23 cellular contexts compared by ENCODE assay signal in genomic region chr10:129913021-129913695, GRCh38. TPM values are rescaled to one million over a fixed set of nuclear protein-coding genes. Genes with fewer than 3 reads are reported as not detected.
A peak's percentile ranks its signal among the peaks of the same experiment; 100 is the strongest.
DNase-seq lines count a peak whose midpoint lies in the region; TF ChIP-seq lines count a peak whose summit lies in the region.
"Had no signal": no experiment of that assay in that cellular context is flagged by ENCODE, and none has a peak within 500 bp of the region (broad histone marks: within the 10 kb centered on the region; RNA-seq: fewer than 3 reads in every experiment).

No MANE protein-coding gene starts in this region.

- 65 to 81% methylated on average over 12 to 15 of the region's 15 CpGs for WGBS in endodermal cell (ENCODE audit: insufficient coverage in 1 of 2, insufficient read length in 1 of 2), 2 experiments

- CTCF ChIA-PET in HEK293 (lab: Yijun Ruan, JAX), result no interaction called here

- H3K36me3 Mint-ChIP-seq in mesothelial cell of epicardium (no peaks in the 10 kb centered on the region), endodermal cell (ENCODE audit: low read depth) (no peaks in the 10 kb centered on the region)

- H3K27me3 ChIP-seq in adipocyte (replicated peaks; ENCODE audit: control insufficient read depth, insufficient read depth, low read length) (no peaks in the 10 kb centered on the region), endodermal cell (ENCODE audit: control insufficient read depth, insufficient read depth, low read length, poor library complexity, severe bottlenecking) (no peaks in the 10 kb centered on the region)
- H3K27me3 ChIP-seq: BE2C had no signal

- H3K36me3 ChIP-seq in HEK293 (ENCODE audit: control insufficient read depth in 2 of 2, insufficient read depth in 1 of 2, low read length in 2 of 2) (no peaks in the 10 kb centered on the region), adipocyte (ENCODE audit: control insufficient read depth, insufficient read depth, low read length, severe bottlenecking) (no peaks in the 10 kb centered on the region), endodermal cell (ENCODE audit: control insufficient read depth, insufficient read depth, low read length) (no peaks in the 10 kb centered on the region)
- H3K36me3 ChIP-seq: BE2C had no signal

- no peak for TF ChIP-seq CTCF in HEK293 (tag by site-specific recombination; IDR thresholded peaks at IDR 0.05)
- no peak for TF ChIP-seq CTCF in mesothelial cell of epicardium (IDR thresholded peaks at IDR 0.05; ENCODE audit: unreplicated experiment)
- TF ChIP-seq CTCF in endodermal cell (conservative IDR thresholded peaks at IDR 0.05), result no peak

- H3K27ac ChIP-seq in HEK293 (ENCODE audit: extremely low read depth, low read depth, low read length), result peak overlapping the region; percentile 38; the same call in 1 of the 2 replicates
- H3K27ac ChIP-seq in endodermal cell (ENCODE audit: low read depth, low read length), result no peak overlapping the region
- H3K27ac ChIP-seq: A549, HL-60 had no signal

- no peak overlapping the region for H3K4me3 ChIP-seq in HEK293 (ENCODE audit: low read depth, low read length)
- H3K4me3 ChIP-seq in adipocyte (ENCODE audit: low read length), result no peak overlapping the region
- no peak overlapping the region for H3K4me3 ChIP-seq in endodermal cell (ENCODE audit: low read length)
- H3K4me3 ChIP-seq: A549, K562 had no signal

- intact Hi-C loops in posterior vena cava (cut with DNase I), result no loop called here

- H3K9me3 ChIP-seq in HEK293 (ENCODE audit: control insufficient read depth, insufficient read depth, low read depth, low read length) (no peaks in the 10 kb centered on the region), adipocyte (ENCODE audit: control insufficient read depth, low read length) (no peaks in the 10 kb centered on the region), endodermal cell (ENCODE audit: control insufficient read depth, low read length) (no peaks in the 10 kb centered on the region)
- H3K9me3 ChIP-seq: A549, BE2C had no signal

- H3K27me3 Mint-ChIP-seq in mesothelial cell of epicardium (ENCODE audit: low read depth) (peaks cover 4% of the 10 kb centered on the region), endodermal cell (ENCODE audit: insufficient read depth) (peaks cover 31% of the 10 kb centered on the region)

- DNase-seq in adipocyte (ENCODE audit: low read depth) (no peak), mesothelial cell of epicardium (ENCODE audit: low spot score in 2 of 2, unreplicated experiment in 2 of 2) (no peak), posterior vena cava (ENCODE audit: low spot score) (peak; percentile 61), NCI-H1417 treated with DMSO at 0.1 percent for 48 hours (lab: John Stamatoyannopoulos, UW) (no peak), hypothalamus (lab: John Stamatoyannopoulos, UW) (no peak), NCI-H2081 treated with DMSO at 0.1 percent for 48 hours (lab: John Stamatoyannopoulos, UW) (no peak), endodermal cell (no peak)
- DNase-seq: BE2C, EL, GF-D8, H9, NCI-H1092 treated with DMSO at 0.1 percent for 48 hours, NCI-H146, NCI-H2029, NCI-H226, NCI-H510A treated with DMSO at 0.1 percent for 48 hours, NCI-H774 had no signal

- H3K4me1 ChIP-seq in HEK293 (ENCODE audit: control insufficient read depth, insufficient read depth, low read length) (peaks cover 18% of the 10 kb centered on the region), adipocyte (ENCODE audit: control insufficient read depth, insufficient read depth, low read length) (peaks cover 15% of the 10 kb centered on the region), endodermal cell (ENCODE audit: control insufficient read depth, insufficient read depth, low read length) (no peaks in the 10 kb centered on the region)
- H3K4me1 ChIP-seq: A549 had no signal

- H3K4me1 Mint-ChIP-seq in mesothelial cell of epicardium, result peaks cover 14% of the 10 kb centered on the region
- H3K4me1 Mint-ChIP-seq in endodermal cell, result peaks cover 21% of the 10 kb centered on the region

- H3K9me3 Mint-ChIP-seq in mesothelial cell of epicardium, result no peaks in the 10 kb centered on the region
- no peaks in the 10 kb centered on the region for H3K9me3 Mint-ChIP-seq in endodermal cell
- H3K9me3 Mint-ChIP-seq: H9 had no signal

- POLR2A ChIA-PET in HEK293 (lab: Yijun Ruan, JAX), result no interaction called here

- H3K9ac ChIP-seq in adipocyte (ENCODE audit: low read length) (peak overlapping the region; percentile 2), endodermal cell (ENCODE audit: extremely low read depth, low read length, poor library complexity, severe bottlenecking) (no peak overlapping the region)

- H3K4me3 Mint-ChIP-seq in mesothelial cell of epicardium (no peak overlapping the region), endodermal cell (no peak overlapping the region)
- H3K4me3 Mint-ChIP-seq: H9 had no signal

- H3K27ac Mint-ChIP-seq in mesothelial cell of epicardium (peak overlapping the region; percentile 5), endodermal cell (no peak overlapping the region)

TF ChIP-seq in HEK293, 187 proteins besides CTCF, POLR2A, EP300 and RAD21:
- TF ChIP-seq TCF7L2 (IDR thresholded peaks at IDR 0.05; ENCODE audit: borderline replicate concordance, low read depth, low read length) (0 out of 2 replicates have a peak, but pooled peaks have one; percentile 24), ZNF549 (tag by site-specific recombination; IDR thresholded peaks at IDR 0.05) (0 out of 2 replicates have a peak, but pooled peaks have one; percentile 50), ZBTB17 (tag by site-specific recombination; IDR thresholded peaks at IDR 0.05) (peak; percentile 39; the same call in 1 of the 2 replicates), ZNF324 (tag by site-specific recombination; IDR thresholded peaks at IDR 0.05) (no peak), ZNF530 (tag by site-specific recombination; IDR thresholded peaks at IDR 0.05; ENCODE audit: low read depth) (no peak), TRIM28 (IDR thresholded peaks at IDR 0.05; ENCODE audit: borderline replicate concordance, low read length) (peak; percentile 95), ZBTB48 (tag by site-specific recombination; IDR thresholded peaks at IDR 0.05) (peak; percentile 42; the same call in 1 of the 2 replicates)
TF ChIP-seq in HEK293: peak in this region for 5.

RNA-seq across cellular contexts. Expression of gene EBF3, which starts 50.9 kb away (rescaled TPM):
- total RNA-seq in mesothelial cell of epicardium (1.1 to 1.4 TPM (median 1.2 TPM) in 3 replicates), posterior vena cava (1 to 10 TPM; 8.7 to 9.1 TPM), endodermal cell (1 to 10 TPM in 1 of 2 donors, under 1 TPM in 1; 0.44 to 2.0 TPM)
- 20.8 TPM for polyA plus RNA-seq in endodermal cell (2013, experiment 1 of 2)
- 16.1 TPM for polyA plus RNA-seq in endodermal cell (2013, experiment 2 of 2)
- total RNA-seq: HepG2, HT-29, K562 had no signal
- polyA plus RNA-seq: HepG2, K562 had no signal
